19 cellular contexts compared by ENCODE assay signal in genomic region chr9:7238244-7238637, GRCh38.
"Had no signal": no experiment of that assay in that cellular context is flagged by ENCODE, and none has a peak within 500 bp of the region (broad histone marks: within the 10 kb centered on the region; RNA-seq: fewer than 3 reads in every experiment).

No MANE protein-coding gene starts in this region.

- H3K27me3 ChIP-seq: heart right ventricle, sigmoid colon, stomach, suprapubic skin, tibial nerve had no signal

- H3K9me3 ChIP-seq: sigmoid colon, suprapubic skin had no signal

- H3K4me3 Mint-ChIP-seq: activated CD4-positive, alpha-beta T cell treated with anti-CD3 and anti-CD28 coated beads, Interleukin-2, amount 10 ng/mL, durations not matched to agents 7 days and 5 days; activated naive CD8-positive, alpha-beta T cell treated with anti-CD3 and anti-CD28 coated beads, Interleukin-2, amount 50 U/mL, for 24 hours; natural killer cell; stimulated activated memory B cell treated with anti-CD40 and anti-IgM and Interleukin-4, amounts not matched to agents 10 μg/mL and 1 μg/mL and 100 μg/mL, for 72 hours had no signal

- DNase-seq: activated CD4-positive, alpha-beta T cell treated with anti-CD3 and anti-CD28 coated beads, Interleukin-2, amount 10 ng/mL, durations not matched to agents 7 days and 5 days; activated CD8-positive, alpha-beta memory T cell treated with anti-CD3 and anti-CD28 coated beads, Interleukin-2, amount 50 U/mL, for 48 hours; activated naive CD4-positive, alpha-beta T cell treated with anti-CD3 and anti-CD28 coated beads, Interleukin-2, amount 50 U/mL, for 16 hours; activated naive CD8-positive, alpha-beta T cell treated with anti-CD3 and anti-CD28 coated beads, Interleukin-2, amount 50 U/mL, for 24 hours; activated T-cell treated with anti-CD3 and anti-CD28 coated beads, Interleukin-2, amount 50 U/mL, for 48 hours; cerebellar nuclear complex; heart right ventricle; kidney; lower lobe of right lung; natural killer cell; sigmoid colon; stimulated activated CD4-positive, alpha-beta T cell treated with anti-CD3 and anti-CD28 coated beads, Interleukin-15, amount 100 ng/mL, for 24 hours; stomach had no signal

- ATAC-seq: activated naive CD8-positive, alpha-beta T cell treated with anti-CD3 and anti-CD28 coated beads, Interleukin-2, amount 50 U/mL, for 24 hours; heart right ventricle; left lobe of liver; lower lobe of right lung; natural killer cell; stimulated activated memory B cell treated with anti-CD40 and anti-IgM and Interleukin-4, amounts not matched to agents 10 μg/mL and 1 μg/mL and 100 μg/mL, for 72 hours had no signal

- H3K4me3 ChIP-seq: coronary artery, heart right ventricle, lower lobe of right lung, sigmoid colon, smooth muscle cell, stomach, suprapubic skin, tibial nerve had no signal

- H3K4me1 ChIP-seq: heart right ventricle, lower lobe of right lung, sigmoid colon, stomach, suprapubic skin, tibial nerve had no signal

- H3K4me1 Mint-ChIP-seq: activated naive CD8-positive, alpha-beta T cell treated with anti-CD3 and anti-CD28 coated beads, Interleukin-2, amount 50 U/mL, for 24 hours; natural killer cell; stimulated activated memory B cell treated with anti-CD40 and anti-IgM and Interleukin-4, amounts not matched to agents 10 μg/mL and 1 μg/mL and 100 μg/mL, for 72 hours had no signal

- H3K36me3 ChIP-seq: heart right ventricle, lower lobe of right lung, sigmoid colon, stomach, suprapubic skin, tibial nerve had no signal

- H3K27me3 Mint-ChIP-seq: activated naive CD8-positive, alpha-beta T cell treated with anti-CD3 and anti-CD28 coated beads, Interleukin-2, amount 50 U/mL, for 24 hours; stimulated activated memory B cell treated with anti-CD40 and anti-IgM and Interleukin-4, amounts not matched to agents 10 μg/mL and 1 μg/mL and 100 μg/mL, for 72 hours had no signal

- H3K36me3 Mint-ChIP-seq: natural killer cell; stimulated activated memory B cell treated with anti-CD40 and anti-IgM and Interleukin-4, amounts not matched to agents 10 μg/mL and 1 μg/mL and 100 μg/mL, for 72 hours had no signal

- H3K9me3 Mint-ChIP-seq: activated naive CD8-positive, alpha-beta T cell treated with anti-CD3 and anti-CD28 coated beads, Interleukin-2, amount 50 U/mL, for 24 hours; natural killer cell had no signal

- H3K27ac Mint-ChIP-seq: activated CD4-positive, alpha-beta T cell treated with anti-CD3 and anti-CD28 coated beads, Interleukin-2, amount 10 ng/mL, durations not matched to agents 7 days and 5 days; activated naive CD8-positive, alpha-beta T cell treated with anti-CD3 and anti-CD28 coated beads, Interleukin-2, amount 50 U/mL, for 24 hours; natural killer cell; stimulated activated memory B cell treated with anti-CD40 and anti-IgM and Interleukin-4, amounts not matched to agents 10 μg/mL and 1 μg/mL and 100 μg/mL, for 72 hours had no signal
